In genomic region chr6:10559492-10560150, GRCh38 we compare ENCODE assay signal across 1 cellular context.
TF ChIP-seq lines count a peak whose summit lies in the region.

No MANE protein-coding gene starts in this region.

TF ChIP-seq in HepG2, 621 proteins besides CTCF, POLR2A, EP300 and RAD21 (continued from another document):
- no peak for TF ChIP-seq HIVEP1 (CRISPR knock-in tag; IDR thresholded peaks at IDR 0.05)
- no peak for TF ChIP-seq EEA1 (CRISPR knock-in tag; IDR thresholded peaks at IDR 0.05; ENCODE audit: borderline replicate concordance)
- TF ChIP-seq SAFB2 (CRISPR knock-in tag; IDR thresholded peaks at IDR 0.05; ENCODE audit: borderline replicate concordance, low read depth), result no peak
- TF ChIP-seq, protein P1, sequence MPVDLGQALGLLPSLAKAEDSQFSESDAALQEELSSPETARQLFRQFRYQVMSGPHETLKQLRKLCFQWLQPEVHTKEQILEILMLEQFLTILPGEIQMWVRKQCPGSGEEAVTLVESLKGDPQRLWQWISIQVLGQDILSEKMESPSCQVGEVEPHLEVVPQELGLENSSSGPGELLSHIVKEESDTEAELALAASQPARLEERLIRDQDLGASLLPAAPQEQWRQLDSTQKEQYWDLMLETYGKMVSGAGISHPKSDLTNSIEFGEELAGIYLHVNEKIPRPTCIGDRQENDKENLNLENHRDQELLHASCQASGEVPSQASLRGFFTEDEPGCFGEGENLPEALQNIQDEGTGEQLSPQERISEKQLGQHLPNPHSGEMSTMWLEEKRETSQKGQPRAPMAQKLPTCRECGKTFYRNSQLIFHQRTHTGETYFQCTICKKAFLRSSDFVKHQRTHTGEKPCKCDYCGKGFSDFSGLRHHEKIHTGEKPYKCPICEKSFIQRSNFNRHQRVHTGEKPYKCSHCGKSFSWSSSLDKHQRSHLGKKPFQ (CRISPR knock-in tag; IDR thresholded peaks at IDR 0.05; ENCODE audit: insufficient replicate concordance), result no peak
- no peak for TF ChIP-seq ZNF33A (CRISPR knock-in tag; IDR thresholded peaks at IDR 0.05; ENCODE audit: borderline replicate concordance)
- no peak for TF ChIP-seq ZNF44 (CRISPR knock-in tag; IDR thresholded peaks at IDR 0.05)
- no peak for TF ChIP-seq ONECUT2 (CRISPR knock-in tag; IDR thresholded peaks at IDR 0.05)
- TF ChIP-seq U2AF2 (IDR thresholded peaks at IDR 0.05; ENCODE audit: low read depth, low read length), result no peak
- no peak for TF ChIP-seq ZNF546 (CRISPR knock-in tag; conservative IDR thresholded peaks at IDR 0.05)
- TF ChIP-seq FOXK1 (CRISPR knock-in tag; IDR thresholded peaks at IDR 0.05; ENCODE audit: borderline replicate concordance, low read depth), result no peak
- no peak for TF ChIP-seq ZMYM2 (CRISPR knock-in tag; IDR thresholded peaks at IDR 0.05)
- no peak for TF ChIP-seq HNF4A (CRISPR knock-in tag; IDR thresholded peaks at IDR 0.05)
- TF ChIP-seq ZNF781 (CRISPR knock-in tag; IDR thresholded peaks at IDR 0.05; ENCODE audit: borderline replicate concordance, not compliant biosample characterization), result no peak
- no peak for TF ChIP-seq THAP11 (CRISPR knock-in tag; IDR thresholded peaks at IDR 0.05)
- TF ChIP-seq HINFP (CRISPR knock-in tag; IDR thresholded peaks at IDR 0.05; ENCODE audit: low read depth), result no peak
TF ChIP-seq in HepG2: peak in this region for 0.
